In genomic region chr17:50866950-50867855, GRCh38 we compare ENCODE assay signal across 1 cellular context.
TF ChIP-seq lines count a peak whose summit lies in the region.

No MANE protein-coding gene starts in this region.

TF ChIP-seq in HEK293, 187 proteins besides CTCF, POLR2A, EP300 and RAD21 (continued from another document and continues in another):
- TF ChIP-seq ZBTB11 (tag by site-specific recombination; conservative IDR thresholded peaks at IDR 0.05; ENCODE audit: low read depth) (peak; percentile 66), ZBTB1 (tag by site-specific recombination; IDR thresholded peaks at IDR 0.05) (no peak), BCL11A (tag by site-specific recombination; IDR thresholded peaks at IDR 0.05; ENCODE audit: low read depth) (0 out of 2 replicates have a peak, but pooled peaks have one; percentile 39), ZNF549 (tag by site-specific recombination; IDR thresholded peaks at IDR 0.05) (no peak), WT1 (tag by site-specific recombination; IDR thresholded peaks at IDR 0.05) (0 out of 2 replicates have a peak, but pooled peaks have one; percentile 49), GLI4 (tag by site-specific recombination; IDR thresholded peaks at IDR 0.05) (no peak), ZNF266 (tag by site-specific recombination; IDR thresholded peaks at IDR 0.05; ENCODE audit: low read depth) (peak; percentile 82; the same call in 1 of the 2 replicates), ZBTB48 (tag by site-specific recombination; IDR thresholded peaks at IDR 0.05) (peak; percentile 25; the same call in 1 of the 2 replicates), PRDM2 (tag by site-specific recombination; IDR thresholded peaks at IDR 0.05; ENCODE audit: borderline replicate concordance) (peak; percentile 62; the same call in 1 of the 2 replicates), ZBTB21 (tag by site-specific recombination; IDR thresholded peaks at IDR 0.05) (peak; percentile 56; the same call in 1 of the 2 replicates), ZNF132 (tag by site-specific recombination; IDR thresholded peaks at IDR 0.05; ENCODE audit: borderline replicate concordance) (no peak), SETDB1 (IDR thresholded peaks at IDR 0.05; ENCODE audit: insufficient read length, low read length) (peak; percentile 26), ZNF350 (tag by site-specific recombination; IDR thresholded peaks at IDR 0.05) (no peak), BCL11B (tag by site-specific recombination; IDR thresholded peaks at IDR 0.05; ENCODE audit: low read depth) (no peak), ZNF629 (tag by site-specific recombination; IDR thresholded peaks at IDR 0.05) (peak; percentile 80), ZNF302 (tag by site-specific recombination; IDR thresholded peaks at IDR 0.05; ENCODE audit: low read depth) (no peak), ZNF561 (tag by site-specific recombination; IDR thresholded peaks at IDR 0.05; ENCODE audit: borderline replicate concordance) (peak; percentile 70; the same call in 1 of the 2 replicates), ZNF146 (tag by site-specific recombination; IDR thresholded peaks at IDR 0.05) (0 out of 2 replicates have a peak, but pooled peaks have one; percentile 0), GFI1B (tag by site-specific recombination; IDR thresholded peaks at IDR 0.05) (0 out of 2 replicates have a peak, but pooled peaks have one; percentile 16), ZNF24 (tag by site-specific recombination; IDR thresholded peaks at IDR 0.05) (peak; percentile 99), KLF10 (tag by site-specific recombination; IDR thresholded peaks at IDR 0.05) (peak; percentile 81), ZSCAN4 (tag by site-specific recombination; IDR thresholded peaks at IDR 0.05) (peak; percentile 40), HIC1 (tag by site-specific recombination; IDR thresholded peaks at IDR 0.05) (peak; percentile 66; the same call in 1 of the 2 replicates), ZNF394 (tag by site-specific recombination; IDR thresholded peaks at IDR 0.05; ENCODE audit: borderline replicate concordance) (peak; percentile 45; the same call in 1 of the 2 replicates), ZNF169 (tag by site-specific recombination; IDR thresholded peaks at IDR 0.05) (no peak), PATZ1 (tag by site-specific recombination; IDR thresholded peaks at IDR 0.05) (peak; percentile 96), ZNF391 (tag by site-specific recombination; IDR thresholded peaks at IDR 0.05; ENCODE audit: borderline replicate concordance, low read depth) (no peak), SP7 (tag by site-specific recombination; IDR thresholded peaks at IDR 0.05) (peak; percentile 75), OSR2 (tag by site-specific recombination; IDR thresholded peaks at IDR 0.05) (peak; percentile 38), ZNF777 (tag by site-specific recombination; IDR thresholded peaks at IDR 0.05; ENCODE audit: borderline replicate concordance) (0 out of 2 replicates have a peak, but pooled peaks have one; percentile 8), ZNF585B (tag by site-specific recombination; IDR thresholded peaks at IDR 0.05) (0 out of 2 replicates have a peak, but pooled peaks have one; percentile 1)
- TF ChIP-seq, protein P1, sequence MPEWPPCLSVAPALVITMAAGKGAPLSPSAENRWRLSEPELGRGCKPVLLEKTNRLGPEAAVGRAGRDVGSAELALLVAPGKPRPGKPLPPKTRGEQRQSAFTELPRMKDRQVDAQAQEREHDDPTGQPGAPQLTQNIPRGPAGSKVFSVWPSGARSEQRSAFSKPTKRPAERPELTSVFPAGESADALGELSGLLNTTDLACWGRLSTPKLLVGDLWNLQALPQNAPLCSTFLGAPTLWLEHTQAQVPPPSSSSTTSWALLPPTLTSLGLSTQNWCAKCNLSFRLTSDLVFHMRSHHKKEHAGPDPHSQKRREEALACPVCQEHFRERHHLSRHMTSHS (tag by site-specific recombination; IDR thresholded peaks at IDR 0.05) = no peak
- TF ChIP-seq, protein P2, sequence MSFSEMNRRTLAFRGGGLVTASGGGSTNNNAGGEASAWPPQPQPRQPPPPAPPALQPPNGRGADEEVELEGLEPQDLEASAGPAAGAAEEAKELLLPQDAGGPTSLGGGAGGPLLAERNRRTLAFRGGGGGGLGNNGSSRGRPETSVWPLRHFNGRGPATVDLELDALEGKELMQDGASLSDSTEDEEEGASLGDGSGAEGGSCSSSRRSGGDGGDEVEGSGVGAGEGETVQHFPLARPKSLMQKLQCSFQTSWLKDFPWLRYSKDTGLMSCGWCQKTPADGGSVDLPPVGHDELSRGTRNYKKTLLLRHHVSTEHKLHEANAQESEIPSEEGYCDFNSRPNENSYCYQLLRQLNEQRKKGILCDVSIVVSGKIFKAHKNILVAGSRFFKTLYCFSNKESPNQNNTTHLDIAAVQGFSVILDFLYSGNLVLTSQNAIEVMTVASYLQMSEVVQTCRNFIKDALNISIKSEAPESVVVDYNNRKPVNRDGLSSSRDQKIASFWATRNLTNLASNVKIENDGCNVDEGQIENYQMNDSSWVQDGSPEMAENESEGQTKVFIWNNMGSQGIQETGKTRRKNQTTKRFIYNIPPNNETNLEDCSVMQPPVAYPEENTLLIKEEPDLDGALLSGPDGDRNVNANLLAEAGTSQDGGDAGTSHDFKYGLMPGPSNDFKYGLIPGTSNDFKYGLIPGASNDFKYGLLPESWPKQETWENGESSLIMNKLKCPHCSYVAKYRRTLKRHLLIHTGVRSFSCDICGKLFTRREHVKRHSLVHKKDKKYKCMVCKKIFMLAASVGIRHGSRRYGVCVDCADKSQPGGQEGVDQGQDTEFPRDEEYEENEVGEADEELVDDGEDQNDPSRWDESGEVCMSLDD (tag by site-specific recombination; IDR thresholded peaks at IDR 0.05) = peak; percentile 89
- TF ChIP-seq, protein P3, sequence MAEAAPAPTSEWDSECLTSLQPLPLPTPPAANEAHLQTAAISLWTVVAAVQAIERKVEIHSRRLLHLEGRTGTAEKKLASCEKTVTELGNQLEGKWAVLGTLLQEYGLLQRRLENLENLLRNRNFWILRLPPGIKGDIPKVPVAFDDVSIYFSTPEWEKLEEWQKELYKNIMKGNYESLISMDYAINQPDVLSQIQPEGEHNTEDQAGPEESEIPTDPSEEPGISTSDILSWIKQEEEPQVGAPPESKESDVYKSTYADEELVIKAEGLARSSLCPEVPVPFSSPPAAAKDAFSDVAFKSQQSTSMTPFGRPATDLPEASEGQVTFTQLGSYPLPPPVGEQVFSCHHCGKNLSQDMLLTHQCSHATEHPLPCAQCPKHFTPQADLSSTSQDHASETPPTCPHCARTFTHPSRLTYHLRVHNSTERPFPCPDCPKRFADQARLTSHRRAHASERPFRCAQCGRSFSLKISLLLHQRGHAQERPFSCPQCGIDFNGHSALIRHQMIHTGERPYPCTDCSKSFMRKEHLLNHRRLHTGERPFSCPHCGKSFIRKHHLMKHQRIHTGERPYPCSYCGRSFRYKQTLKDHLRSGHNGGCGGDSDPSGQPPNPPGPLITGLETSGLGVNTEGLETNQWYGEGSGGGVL (tag by site-specific recombination; IDR thresholded peaks at IDR 0.05) = peak; percentile 91
